In the genomic region with DNA sequence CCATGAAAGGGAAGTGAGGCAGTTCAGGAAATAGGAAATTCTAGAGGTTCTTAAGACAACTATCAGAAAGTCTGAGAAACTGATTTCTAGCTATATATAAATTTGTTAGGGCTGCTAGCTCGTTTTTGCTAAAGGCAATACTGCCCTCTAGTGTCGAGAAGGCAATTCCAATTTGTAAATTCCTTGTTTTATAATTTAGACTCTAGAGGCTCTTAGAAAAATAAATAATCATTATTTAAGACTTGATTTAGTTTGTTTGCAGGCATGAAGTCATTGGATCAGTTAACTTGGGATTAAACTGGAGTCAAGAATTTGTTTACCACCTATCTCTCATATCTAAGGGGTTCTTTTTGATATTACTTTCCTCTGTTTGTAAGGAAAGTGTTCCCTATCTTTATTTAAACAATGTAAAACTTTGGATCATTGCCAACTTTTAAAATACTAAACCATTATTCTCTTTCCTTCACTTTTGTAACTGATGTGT, we compare ENCODE assay signal across 8 cellular contexts.
DNase-seq lines count a peak whose midpoint lies in the region; ATAC-seq, FAIRE-seq and TF ChIP-seq lines count a peak whose summit lies in the region.

No MANE protein-coding gene starts in this region.

- H3K79me2 ChIP-seq in KMS-11 (ENCODE audit: insufficient read depth, low read depth) (no peaks in the 10 kb centered on the region), PC-9 (ENCODE audit: low read depth) (no peaks in the 10 kb centered on the region), GM12878 (ENCODE audit: control insufficient read depth, insufficient read depth, low read length) (no peaks in the 10 kb centered on the region)

- no peak for TF ChIP-seq EP300 in GM12878 (IDR thresholded peaks at IDR 0.05; ENCODE audit: borderline replicate concordance in 1 of 2, control insufficient read depth in 1 of 2, low read depth in 2 of 2, low read length in 2 of 2)

- H3K27me3 ChIP-seq in heart left ventricle (no peaks in the 10 kb centered on the region), KMS-11 (ENCODE audit: insufficient read depth, low read depth) (no peaks in the 10 kb centered on the region), PC-9 (ENCODE audit: insufficient read depth, low read depth) (no peaks in the 10 kb centered on the region), GM12878 (replicated peaks in 1 of 2; ENCODE audit: control insufficient read depth in 2 of 2, insufficient read depth in 2 of 2, low read length in 1 of 2) (no peaks in the 10 kb centered on the region)

- intact Hi-C loops in heart left ventricle (cut with DNase I) (loop anchor here (1.0 to 10.0 kb wide), 14 partner anchors 64 to 1179 kb away; partner anchors contain the start of gene ACVR2A (in 1 of the 10)), Right ventricle myocardium inferior (cut with DNase I) (loop anchor here (2.0 to 10.0 kb wide), 4 partner anchors 66 to 1176 kb away; partner anchors contain the start of gene ACVR2A), PC-9 (cut with micrococcal nuclease; ENCODE audit: unreplicated experiment) (loop anchor here (1.0 to 10.0 kb wide), 3 partner anchors 826 to 1177 kb away; no protein-coding TSS in a partner anchor), GM12878 (cut with micrococcal nuclease; ENCODE audit: unreplicated experiment) (loop anchor here (1.0 to 5.0 kb wide), 7 partner anchors 274 to 1176 kb away; no protein-coding TSS in a partner anchor), kidney (cut with DNase I) (loop anchor here (10.0 kb wide), 1 partner anchor 826 kb away; no protein-coding TSS in a partner anchor)

- FAIRE-seq in GM12878 (lab: Jason Lieb, UNC) (peak; percentile 90), kidney (lab: Jason Lieb, UNC) (peak; percentile 87)

- TF ChIP-seq CTCF in heart left ventricle (IDR thresholded peaks at IDR 0.05) (peak; percentile 71 to 92 (median 85)), KMS-11 (conservative IDR thresholded peaks at IDR 0.05; ENCODE audit: low read depth, low read length) (peak; percentile 65), PC-9 (conservative IDR thresholded peaks at IDR 0.05) (peak; percentile 81), GM12878 (IDR thresholded peaks at IDR 0.05 in 2 of 3, conservative IDR thresholded peaks at IDR 0.05 in 1 of 3; ENCODE audit: control insufficient read depth in 2 of 3, extremely low read depth in 1 of 3, insufficient read depth in 1 of 3, low read depth in 3 of 3, low read length in 3 of 3) (peak; percentile 48 to 73 (median 50); a peak in 5 of 6 replicates), kidney (IDR thresholded peaks at IDR 0.05; ENCODE audit: borderline replicate concordance, extremely low read depth, insufficient read depth) (peak; percentile 85)

- H3K9me2 ChIP-seq in PC-9 (ENCODE audit: insufficient read depth), result no peaks in the 10 kb centered on the region

- no peak overlapping the region for H3K27ac ChIP-seq in heart left ventricle
- H3K27ac ChIP-seq in KMS-11, result no peak overlapping the region
- H3K27ac ChIP-seq in PC-9, result no peak overlapping the region
- no peak overlapping the region for H3K27ac ChIP-seq in GM12878 (ENCODE audit: control insufficient read depth, insufficient read depth)
- no peak overlapping the region for H3K27ac ChIP-seq in kidney (ENCODE audit: low read depth in 2 of 2, low read length in 2 of 2)

- no TSS peak for BruUV-seq in PC-9 (replicated peaks; lab: Mats Ljungman, UMichigan)
- no TSS peak for BruUV-seq in GM12878 (replicated peaks; lab: Mats Ljungman, UMichigan)

- ATAC-seq in heart left ventricle, result peak in 1 of 4 donors; percentile 42
- no peak for ATAC-seq in Right ventricle myocardium inferior
- peak; percentile 65 for ATAC-seq in GM12878

- H2AFZ ChIP-seq in KMS-11 (ENCODE audit: low read depth), result no peak overlapping the region
- no peak overlapping the region for H2AFZ ChIP-seq in PC-9
- no peak overlapping the region for H2AFZ ChIP-seq in GM12878 (ENCODE audit: control insufficient read depth, low read depth, low read length)

- DNase-seq in heart left ventricle (peak in 1 of 5 donors; percentile 16), Right ventricle myocardium inferior (ENCODE audit: missing footprints) (no peak), PC-9 (peak; percentile 15 to 40), GM12878 (ENCODE audit: low read depth, low spot score) (peak; percentile 21), kidney (no peak), stromal cell of bone marrow (ENCODE audit: low read depth) (peak; percentile 54), NCI-H187 treated with DMSO at 0.1 percent for 48 hours (lab: John Stamatoyannopoulos, UW) (no peak)

- in situ Hi-C loops in GM12878 (cut with MboI), result loop anchor here (5.0 to 10.0 kb wide), 4 partner anchors 824 to 1176 kb away; no protein-coding TSS in a partner anchor

- no peaks in the 10 kb centered on the region for H4K20me1 ChIP-seq in KMS-11 (ENCODE audit: insufficient read depth)
- no peaks in the 10 kb centered on the region for H4K20me1 ChIP-seq in PC-9 (ENCODE audit: insufficient read depth)
- no peaks in the 10 kb centered on the region for H4K20me1 ChIP-seq in GM12878 (ENCODE audit: control insufficient read depth, insufficient read depth)

- H3K4me3 ChIP-seq in heart left ventricle (no peak overlapping the region), KMS-11 (IDR thresholded peaks at IDR 0.05; ENCODE audit: insufficient read depth, low read depth, low read length) (no peak overlapping the region), PC-9 (no peak overlapping the region), GM12878 (no peak overlapping the region), kidney (ENCODE audit: low read length in 2 of 2) (no peak overlapping the region)

- TF ChIP-seq POLR2A in heart left ventricle (IDR thresholded peaks at IDR 0.05) (no peak), GM12878 (IDR thresholded peaks at IDR 0.05; ENCODE audit: low read depth, low read length) (no peak)

- no peak overlapping the region for H3K9ac ChIP-seq in KMS-11
- no peak overlapping the region for H3K9ac ChIP-seq in GM12878 (ENCODE audit: control insufficient read depth, insufficient read depth, low read length)
- H3K9ac ChIP-seq in kidney (ENCODE audit: low read length in 2 of 2), result no peak overlapping the region

- no peaks in the 10 kb centered on the region for H3K9me3 ChIP-seq in heart left ventricle
- H3K9me3 ChIP-seq in PC-9 (ENCODE audit: insufficient read depth, low read depth), result no peaks in the 10 kb centered on the region
- H3K9me3 ChIP-seq in GM12878 (replicated peaks; ENCODE audit: control insufficient read depth, insufficient read depth, low read length), result no peaks in the 10 kb centered on the region
- H3K9me3 ChIP-seq in kidney (ENCODE audit: control insufficient read depth in 1 of 2, low read length in 2 of 2), result no peaks in the 10 kb centered on the region

- WGBS in heart left ventricle, 4 donors, result 0 to 1% (median 0%) methylated on average over 2 of the region's 2 CpGs
- 0% methylated on average over 2 of the region's 2 CpGs for WGBS in GM12878 (ENCODE audit: insufficient coverage, insufficient replicate concordance, low lambda C conversion rate, missing lambda C conversion rate)

- H3K4me2 ChIP-seq in KMS-11 (no peak overlapping the region), PC-9 (no peak overlapping the region), GM12878 (ENCODE audit: control insufficient read depth, insufficient read depth) (no peak overlapping the region)

- SMC1A ChIA-PET in GM12878 (lab: Charles Lee; ENCODE audit: uncharacterized antibody, unreplicated experiment), result interaction anchor here (0.6 to 5.7 kb wide), 34 partner anchors 12 to 1197 kb away, joined by 3 to 87 read pairs (median 4); no protein-coding TSS in a partner anchor

- H3K36me3 ChIP-seq in heart left ventricle (peaks cover 0 to 16% (median 1%) of the 10 kb centered on the region in 9 donors), KMS-11 (ENCODE audit: insufficient read depth) (no peaks in the 10 kb centered on the region), PC-9 (ENCODE audit: low read depth) (no peaks in the 10 kb centered on the region), GM12878 (ENCODE audit: control insufficient read depth in 2 of 2, insufficient read depth in 2 of 2, low read length in 1 of 2) (no peaks in the 10 kb centered on the region), kidney (ENCODE audit: control insufficient read depth in 1 of 2, insufficient read depth in 2 of 2, low read length in 2 of 2) (no peaks in the 10 kb centered on the region)

- POLR2A ChIA-PET in PC-9 (lab: Charles Lee; ENCODE audit: unreplicated experiment), result no interaction called here
- POLR2A ChIA-PET in GM12878 (lab: Charles Lee), result interaction anchor here (1.0 kb wide), 1 partner anchor 866 kb away, joined by 3 read pairs; no protein-coding TSS in a partner anchor

- H3K4me1 ChIP-seq in heart left ventricle (peaks cover 0 to 22% (median 5%) of the 10 kb centered on the region in 12 donors), KMS-11 (ENCODE audit: low read depth, poor library complexity, severe bottlenecking) (no peaks in the 10 kb centered on the region), PC-9 (replicated peaks; ENCODE audit: insufficient read depth) (no peaks in the 10 kb centered on the region), GM12878 (ENCODE audit: control insufficient read depth, insufficient read depth, low read length) (no peaks in the 10 kb centered on the region; the same call in 1 of the 2 replicates), kidney (ENCODE audit: control insufficient read depth in 1 of 2, insufficient read depth in 1 of 2, low read depth in 1 of 2, low read length in 2 of 2) (peaks cover 0 to 4% of the 10 kb centered on the region in 2 donors)

- peak; percentile 92 for TF ChIP-seq RAD21 in GM12878 (IDR thresholded peaks at IDR 0.05; ENCODE audit: insufficient read depth, low read depth, low read length)

- CTCF ChIA-PET in PC-9 (lab: Charles Lee), result interaction anchor here (1.0 to 1.4 kb wide), 2 partner anchors 827 to 1177 kb away, joined by 5 to 6 read pairs; no protein-coding TSS in a partner anchor
- CTCF ChIA-PET in GM12878 (lab: Yijun Ruan, JAX), result interaction anchor here (0.5 to 5.6 kb wide), 44 partner anchors 9 to 1251 kb away, joined by 3 to 140 read pairs (median 3); no protein-coding TSS in a partner anchor

- RAD21 ChIA-PET in GM12878 (lab: Charles Lee; ENCODE audit: unreplicated experiment), result interaction anchor here (0.7 to 5.3 kb wide), 34 partner anchors 9 to 1182 kb away, joined by 3 to 92 read pairs (median 4); no protein-coding TSS in a partner anchor

- no peaks in the 10 kb centered on the region for H3F3A ChIP-seq in PC-9 (ENCODE audit: insufficient read depth, low read depth)

TF ChIP-seq in GM12878, 131 proteins besides CTCF, POLR2A, EP300 and RAD21:
- peak; percentile 73; the same call in 1 of the 2 replicates for TF ChIP-seq SMC3 (IDR thresholded peaks at IDR 0.05; ENCODE audit: borderline replicate concordance, low read length)
- TF ChIP-seq JUND (IDR thresholded peaks at IDR 0.05; ENCODE audit: low read depth, low read length), result no peak

Comparison
In these comparisons a context has a peak if more than half of its experiments do, and no peak if none do; other contexts are left out.
1. DNase-seq: peak in PC-9 (2 of 2), GM12878 (single experiment) and stromal cell of bone marrow (single experiment); none in Right ventricle myocardium inferior (single experiment), kidney (single experiment) and NCI-H187 treated with DMSO at 0.1 percent for 48 hours (single experiment).
2. Peak in every context shown above with its lines, with median percentiles within 50 percentile points of each other: CTCF ChIP-seq.